Comparison of ENCODE assay signal across 1 cellular context in genomic region chr10:68469838-68470237, GRCh38.
TF ChIP-seq lines count a peak whose summit lies in the region.

No MANE protein-coding gene starts in this region.

TF ChIP-seq in GM12878, 131 proteins besides CTCF, POLR2A, EP300 and RAD21:
- TF ChIP-seq MTA2 (IDR thresholded peaks at IDR 0.05; ENCODE audit: low read depth) = no peak
- no peak for TF ChIP-seq PAX8 (IDR thresholded peaks at IDR 0.05)
- no peak for TF ChIP-seq CREB1 (IDR thresholded peaks at IDR 0.05; ENCODE audit: low read depth)
- TF ChIP-seq ZNF592 (IDR thresholded peaks at IDR 0.05) = no peak
- TF ChIP-seq SPI1 (IDR thresholded peaks at IDR 0.05; ENCODE audit: borderline replicate concordance, insufficient read depth, low read depth, low read length) = no peak
- no peak for TF ChIP-seq RELB (IDR thresholded peaks at IDR 0.05; ENCODE audit: low read depth)
- no peak for TF ChIP-seq NKRF (conservative IDR thresholded peaks at IDR 0.05)
- TF ChIP-seq MAX (IDR thresholded peaks at IDR 0.05; ENCODE audit: low read depth, low read length) = no peak
